19 cellular contexts compared by ENCODE assay signal in the genomic region with DNA sequence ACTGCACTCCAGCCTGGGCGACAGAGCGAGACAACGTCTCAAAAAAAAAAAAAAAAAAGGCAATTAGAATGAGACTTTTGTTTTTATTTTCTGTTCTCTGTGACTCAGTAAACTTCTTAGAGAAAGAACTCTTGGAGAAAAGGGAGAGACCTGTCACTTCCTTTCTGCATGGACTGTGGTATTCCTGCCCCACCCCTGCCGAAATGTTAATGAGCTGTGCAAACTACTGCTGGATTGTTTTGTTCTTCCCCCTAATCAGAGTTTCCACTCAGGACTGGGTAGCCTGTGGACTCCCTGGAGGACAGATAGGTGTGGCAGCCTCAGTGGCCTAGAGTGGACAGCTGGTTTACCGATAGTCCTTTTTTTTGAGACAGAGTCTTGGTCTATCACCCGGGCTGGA. TPM values are rescaled to one million over a fixed set of nuclear protein-coding genes. Genes with fewer than 3 reads are reported as not detected.
DNase-seq lines count a peak whose midpoint lies in the region; ATAC-seq and TF ChIP-seq lines count a peak whose summit lies in the region.
"Had no signal": no experiment of that assay in that cellular context is flagged by ENCODE, and none has a peak within 500 bp of the region (broad histone marks: within the 10 kb centered on the region; RNA-seq: fewer than 3 reads in every experiment).

No MANE protein-coding gene starts in this region.

- no peak overlapping the region for H3K27ac Mint-ChIP-seq in activated naive CD8-positive, alpha-beta T cell treated with anti-CD3 and anti-CD28 coated beads for 36 hours

- no peak for ATAC-seq in HG02759 (IDR thresholded peaks at IDR 0.05; ENCODE audit: unreplicated experiment)
- ATAC-seq in GM19395 (IDR thresholded peaks at IDR 0.05; ENCODE audit: unreplicated experiment) = no peak
- no peak for ATAC-seq in HG02970 (IDR thresholded peaks at IDR 0.05; ENCODE audit: low FRiP score, unreplicated experiment)

- no peak overlapping the region for H3K4me3 Mint-ChIP-seq in activated naive CD8-positive, alpha-beta T cell treated with anti-CD3 and anti-CD28 coated beads for 36 hours

- H3K9me3 ChIP-seq in HEK293 (ENCODE audit: control insufficient read depth, insufficient read depth, low read depth, low read length) (no peaks in the 10 kb centered on the region), muscle layer of duodenum (ENCODE audit: control insufficient read depth in 1 of 2, low read length in 2 of 2) (no peaks in the 10 kb centered on the region)
- H3K9me3 ChIP-seq: ascending aorta, HAP-1, vagina had no signal

- peaks cover 29% of the 10 kb centered on the region for H3K4me1 Mint-ChIP-seq in activated naive CD8-positive, alpha-beta T cell treated with anti-CD3 and anti-CD28 coated beads for 36 hours

- no peaks in the 10 kb centered on the region; a peak in 1 of 3 replicates for H3K36me3 ChIP-seq in HEK293 (ENCODE audit: control insufficient read depth in 2 of 2, insufficient read depth in 1 of 2, low read length in 2 of 2)
- no peaks in the 10 kb centered on the region for H3K36me3 ChIP-seq in muscle layer of duodenum (ENCODE audit: control insufficient read depth in 1 of 2, insufficient read depth in 2 of 2, low read length in 2 of 2)
- H3K36me3 ChIP-seq: ascending aorta, HAP-1, vagina had no signal

- H3K27ac ChIP-seq in HEK293 (ENCODE audit: extremely low read depth, low read depth, low read length) (no peak overlapping the region), muscle layer of duodenum (ENCODE audit: low read length) (peak overlapping the region; percentile 3)
- H3K27ac ChIP-seq: ascending aorta, vagina had no signal

- no peaks in the 10 kb centered on the region for H3K9me3 Mint-ChIP-seq in activated naive CD8-positive, alpha-beta T cell treated with anti-CD3 and anti-CD28 coated beads for 36 hours

- H3K4me1 ChIP-seq in HEK293 (ENCODE audit: control insufficient read depth, insufficient read depth, low read length) (no peaks in the 10 kb centered on the region), muscle layer of duodenum (ENCODE audit: control insufficient read depth in 1 of 2, insufficient read depth in 2 of 2, low read length in 2 of 2) (peaks cover 6 to 12% of the 10 kb centered on the region in 2 donors)
- H3K4me1 ChIP-seq: ascending aorta, HAP-1 had no signal

- H3K27me3 Mint-ChIP-seq in activated naive CD8-positive, alpha-beta T cell treated with anti-CD3 and anti-CD28 coated beads for 36 hours = no peaks in the 10 kb centered on the region

- TF ChIP-seq CTCF in HEK293 (tag by site-specific recombination; IDR thresholded peaks at IDR 0.05) = no peak

- DNase-seq in A172 (ENCODE audit: low spot score) = peak; percentile 38
- peak; percentile 50 for DNase-seq in dermis blood vessel endothelial cell
- no peak for DNase-seq in activated naive CD8-positive, alpha-beta T cell treated with anti-CD3 and anti-CD28 coated beads for 36 hours
- DNase-seq: activated CD4-positive, alpha-beta T cell treated with anti-CD3 and anti-CD28 coated beads for 4 hours; activated naive CD4-positive, alpha-beta T cell; COR-L47; glutamatergic neuron; mesenchymal stem cell; NCI-H146; NCI-H345; T-helper 1 cell had no signal

- peaks cover 7% of the 10 kb centered on the region for H3K36me3 Mint-ChIP-seq in activated naive CD8-positive, alpha-beta T cell treated with anti-CD3 and anti-CD28 coated beads for 36 hours

- no peaks in the 10 kb centered on the region for H3K27me3 ChIP-seq in muscle layer of duodenum (ENCODE audit: low read depth, low read length)
- H3K27me3 ChIP-seq: ascending aorta, vagina had no signal

- POLR2A ChIA-PET in HEK293 (lab: Yijun Ruan, JAX) = interaction anchor here (0.6 to 0.7 kb wide), 2 partner anchors 40 to 121 kb away, joined by 3 read pairs; no protein-coding TSS in a partner anchor

- CTCF ChIA-PET in HEK293 (lab: Yijun Ruan, JAX) = interaction anchor here (0.6 kb wide), 1 partner anchor 154 kb away, joined by 3 read pairs; no protein-coding TSS in a partner anchor

- no peak overlapping the region for H3K4me3 ChIP-seq in HEK293 (ENCODE audit: low read depth, low read length)
- no peak overlapping the region for H3K4me3 ChIP-seq in muscle layer of duodenum (ENCODE audit: low read depth in 1 of 2, low read length in 2 of 2)
- H3K4me3 ChIP-seq: ascending aorta, HAP-1, vagina had no signal

TF ChIP-seq in HEK293, 187 proteins besides CTCF, POLR2A, EP300 and RAD21:
- no peak for TF ChIP-seq ZNF211 (tag by site-specific recombination; IDR thresholded peaks at IDR 0.05; ENCODE audit: low read depth)
- TF ChIP-seq, protein P1, sequence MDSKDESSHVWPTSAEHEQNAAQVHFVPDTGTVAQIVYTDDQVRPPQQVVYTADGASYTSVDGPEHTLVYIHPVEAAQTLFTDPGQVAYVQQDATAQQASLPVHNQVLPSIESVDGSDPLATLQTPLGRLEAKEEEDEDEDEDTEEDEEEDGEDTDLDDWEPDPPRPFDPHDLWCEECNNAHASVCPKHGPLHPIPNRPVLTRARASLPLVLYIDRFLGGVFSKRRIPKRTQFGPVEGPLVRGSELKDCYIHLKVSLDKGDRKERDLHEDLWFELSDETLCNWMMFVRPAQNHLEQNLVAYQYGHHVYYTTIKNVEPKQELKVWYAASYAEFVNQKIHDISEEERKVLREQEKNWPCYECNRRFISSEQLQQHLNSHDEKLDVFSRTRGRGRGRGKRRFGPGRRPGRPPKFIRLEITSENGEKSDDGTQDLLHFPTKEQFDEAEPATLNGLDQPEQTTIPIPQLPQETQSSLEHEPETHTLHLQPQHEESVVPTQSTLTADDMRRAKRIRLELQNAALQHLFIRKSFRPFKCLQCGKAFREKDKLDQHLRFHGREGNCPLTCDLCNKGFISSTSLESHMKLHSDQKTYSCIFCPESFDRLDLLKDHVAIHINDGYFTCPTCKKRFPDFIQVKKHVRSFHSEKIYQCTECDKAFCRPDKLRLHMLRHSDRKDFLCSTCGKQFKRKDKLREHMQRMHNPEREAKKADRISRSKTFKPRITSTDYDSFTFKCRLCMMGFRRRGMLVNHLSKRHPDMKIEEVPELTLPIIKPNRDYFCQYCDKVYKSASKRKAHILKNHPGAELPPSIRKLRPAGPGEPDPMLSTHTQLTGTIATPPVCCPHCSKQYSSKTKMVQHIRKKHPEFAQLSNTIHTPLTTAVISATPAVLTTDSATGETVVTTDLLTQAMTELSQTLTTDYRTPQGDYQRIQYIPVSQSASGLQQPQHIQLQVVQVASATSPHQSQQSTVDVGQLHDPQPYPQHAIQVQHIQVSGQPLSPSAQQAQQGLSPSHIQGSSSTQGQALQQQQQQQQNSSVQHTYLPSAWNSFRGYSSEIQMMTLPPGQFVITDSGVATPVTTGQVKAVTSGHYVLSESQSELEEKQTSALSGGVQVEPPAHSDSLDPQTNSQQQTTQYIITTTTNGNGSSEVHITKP (tag by site-specific recombination; IDR thresholded peaks at IDR 0.05) = peak; percentile 73

RNA-seq across cellular contexts. Expression of a gene that starts 7.2 kb away (rescaled TPM):
- total RNA-seq in A172 (2014; rRNA removed; shearing (Covaris generic)) = 72.1 and 106 TPM in 2 replicates
- total RNA-seq in dermis blood vessel endothelial cell = 59.2 and 76.1 TPM in 2 replicates
- 10 to 100 TPM; 20.9 to 24.1 TPM for total RNA-seq in activated naive CD8-positive, alpha-beta T cell treated with anti-CD3 and anti-CD28 coated beads for 36 hours

RNA-seq across cellular contexts. Expression of a gene that starts 12.6 kb away (rescaled TPM):
- 62.4 and 80.0 TPM in 2 replicates for total RNA-seq in A172 (2014; rRNA removed; shearing (Covaris generic))
- total RNA-seq in dermis blood vessel endothelial cell = 30.9 and 55.5 TPM in 2 replicates
- total RNA-seq in activated naive CD8-positive, alpha-beta T cell treated with anti-CD3 and anti-CD28 coated beads for 36 hours = 10 to 100 TPM; 61.9 to 65.3 TPM

RNA-seq across cellular contexts. Expression of a gene that starts 33.9 kb away (rescaled TPM):
- 0.07 TPM in 1 of 2 replicates, not detected in the other for total RNA-seq in A172 (2014; rRNA removed; shearing (Covaris generic))
- 0.19 and 0.68 TPM in 2 replicates for total RNA-seq in dermis blood vessel endothelial cell
- total RNA-seq in activated naive CD8-positive, alpha-beta T cell treated with anti-CD3 and anti-CD28 coated beads for 36 hours = not detected

RNA-seq across cellular contexts. Expression of a gene that starts 38.5 kb away (rescaled TPM):
- 1.1 and 4.0 TPM in 2 replicates for total RNA-seq in A172 (2014; rRNA removed; shearing (Covaris generic))
- 1.2 TPM in 1 of 2 replicates, not detected in the other for total RNA-seq in dermis blood vessel endothelial cell
- not detected for total RNA-seq in activated naive CD8-positive, alpha-beta T cell treated with anti-CD3 and anti-CD28 coated beads for 36 hours
- total RNA-seq: ascending aorta, vagina had no signal

RNA-seq across cellular contexts. Expression of a gene that starts 41.1 kb away (rescaled TPM):
- total RNA-seq in A172 (2014; rRNA removed; shearing (Covaris generic)) = 0.29 and 0.41 TPM in 2 replicates
- total RNA-seq in dermis blood vessel endothelial cell = 0.34 TPM in 1 of 2 replicates, not detected in the other
- not detected for total RNA-seq in activated naive CD8-positive, alpha-beta T cell treated with anti-CD3 and anti-CD28 coated beads for 36 hours
- total RNA-seq: ascending aorta, vagina had no signal
